ENCODE assay signal across 1 cellular context in genomic region chr2:187084524-187084923, GRCh38.
TF ChIP-seq lines count a peak whose summit lies in the region.

No MANE protein-coding gene starts in this region.

TF ChIP-seq in GM23338, 12 proteins besides CTCF, POLR2A, EP300 and RAD21 (continued from another document):
- TF ChIP-seq ZNF462 (CRISPR knock-in tag; IDR thresholded peaks at IDR 0.05) (no peak), REST (IDR thresholded peaks at IDR 0.05; ENCODE audit: unreplicated experiment) (no peak), EZH2 (IDR thresholded peaks at IDR 0.05; ENCODE audit: low read depth, unreplicated experiment) (no peak)
TF ChIP-seq in GM23338: peak in this region for 0.
